18 cellular contexts compared by ENCODE assay signal in genomic region chr7:26345837-26346236, GRCh38.
"Had no signal": no experiment of that assay in that cellular context is flagged by ENCODE, and none has a peak within 500 bp of the region (broad histone marks: within the 10 kb centered on the region; RNA-seq: fewer than 3 reads in every experiment).

No MANE protein-coding gene starts in this region.

- H3K9me3 Mint-ChIP-seq: activated CD4-positive, alpha-beta memory T cell treated with anti-CD3 and anti-CD28 coated beads for 36 hours; activated naive CD4-positive, alpha-beta T cell treated with anti-CD3 and anti-CD28 coated beads for 36 hours; activated T-helper 2 cell treated with anti-CD3 and anti-CD28 coated beads, Interferon-gamma antibody, Interleukin-2, Interleukin-4, amounts not matched to agents 10 μg/mL and 5 μg/mL and 100 μg/mL, durations not matched to agents 14 hours and 24 hours and 36 hours; immature natural killer cell; naive thymus-derived CD8-positive, alpha-beta T cell; stimulated activated naive CD8-positive, alpha-beta T cell treated with anti-CD3 and anti-CD28 coated beads, Interleukin-15, Interleukin-2, amounts not matched to agents 100 ng/mL and 50 ng/mL, for 24 hours; T-helper 1 cell treated with Interleukin-12 subunit alpha and Interleukin-12 subunit beta and Interleukin-4 antibody, amounts not matched to agents 30 μg/mL and 1 μg/mL, for 36 hours; type B pancreatic cell had no signal

- ATAC-seq: heart right ventricle; naive thymus-derived CD8-positive, alpha-beta T cell; psoas muscle; right cardiac atrium had no signal

- H3K36me3 ChIP-seq: brain microvascular endothelial cell, colonic mucosa, ovary had no signal

- H3K27ac ChIP-seq: brain microvascular endothelial cell, colonic mucosa, heart right ventricle, ovary, psoas muscle had no signal

- H3K4me3 ChIP-seq: colonic mucosa, heart right ventricle, ovary, psoas muscle, skin epidermis had no signal

- H3K4me1 ChIP-seq: colonic mucosa, psoas muscle had no signal

- H3K27me3 ChIP-seq: brain microvascular endothelial cell, colonic mucosa, ovary had no signal

- H3K27ac Mint-ChIP-seq: activated CD4-positive, alpha-beta memory T cell treated with anti-CD3 and anti-CD28 coated beads for 36 hours; activated naive CD4-positive, alpha-beta T cell treated with anti-CD3 and anti-CD28 coated beads for 36 hours; naive thymus-derived CD8-positive, alpha-beta T cell; stimulated activated naive CD8-positive, alpha-beta T cell treated with anti-CD3 and anti-CD28 coated beads, Interleukin-15, Interleukin-2, amounts not matched to agents 100 ng/mL and 50 ng/mL, for 24 hours; T-helper 1 cell treated with Interleukin-12 subunit alpha and Interleukin-12 subunit beta and Interleukin-4 antibody, amounts not matched to agents 30 μg/mL and 1 μg/mL, for 36 hours; type B pancreatic cell had no signal

- H3K9me3 ChIP-seq: colonic mucosa, heart right ventricle, ovary, psoas muscle had no signal

- H3K4me3 Mint-ChIP-seq: activated CD4-positive, alpha-beta memory T cell treated with anti-CD3 and anti-CD28 coated beads for 36 hours; activated naive CD4-positive, alpha-beta T cell treated with anti-CD3 and anti-CD28 coated beads for 36 hours; immature natural killer cell; naive thymus-derived CD8-positive, alpha-beta T cell; stimulated activated naive CD8-positive, alpha-beta T cell treated with anti-CD3 and anti-CD28 coated beads, Interleukin-15, Interleukin-2, amounts not matched to agents 100 ng/mL and 50 ng/mL, for 24 hours; T-helper 1 cell treated with Interleukin-12 subunit alpha and Interleukin-12 subunit beta and Interleukin-4 antibody, amounts not matched to agents 30 μg/mL and 1 μg/mL, for 36 hours; type B pancreatic cell had no signal

- DNase-seq: activated CD4-positive, alpha-beta memory T cell treated with anti-CD3 and anti-CD28 coated beads for 36 hours; activated naive CD4-positive, alpha-beta T cell treated with anti-CD3 and anti-CD28 coated beads for 36 hours; activated T-cell treated with anti-CD3 and anti-CD28 coated beads, Interleukin-2, amount 50 U/mL, for 1 hour; aorta; central memory CD4-positive, alpha-beta T cell; colonic mucosa; heart right ventricle; immature natural killer cell; naive thymus-derived CD8-positive, alpha-beta T cell; ovary; psoas muscle; right cardiac atrium had no signal

- H3K27me3 Mint-ChIP-seq: activated CD4-positive, alpha-beta memory T cell treated with anti-CD3 and anti-CD28 coated beads for 36 hours; naive thymus-derived CD8-positive, alpha-beta T cell; stimulated activated naive CD8-positive, alpha-beta T cell treated with anti-CD3 and anti-CD28 coated beads, Interleukin-15, Interleukin-2, amounts not matched to agents 100 ng/mL and 50 ng/mL, for 24 hours; type B pancreatic cell had no signal

- H3K36me3 Mint-ChIP-seq: type B pancreatic cell had no signal
